In the genomic region with DNA sequence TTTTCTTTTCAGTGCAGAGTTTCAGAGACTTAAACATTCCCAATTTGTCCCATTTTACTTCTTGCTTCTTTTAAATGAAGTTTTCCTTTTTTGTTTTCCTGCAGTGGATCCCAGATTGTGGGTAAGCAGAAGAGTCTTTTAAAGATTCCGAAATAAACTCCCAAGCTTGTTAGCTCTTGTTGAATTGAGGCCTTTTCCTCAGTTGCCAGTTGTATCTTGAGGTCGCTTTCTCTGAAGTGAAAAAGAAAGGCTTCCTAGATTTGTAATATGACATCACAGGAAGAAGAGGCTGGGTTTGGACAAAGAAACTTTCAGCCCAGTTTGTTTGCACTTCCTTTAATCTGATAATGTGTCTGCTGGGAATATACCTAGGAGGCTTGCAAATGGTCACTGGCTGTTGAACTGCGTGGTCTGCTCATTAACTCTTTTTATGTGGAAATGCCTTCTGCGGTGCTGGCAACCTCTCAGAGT, we compare ENCODE assay signal across 8 cellular contexts. TPM values are rescaled to one million over a fixed set of nuclear protein-coding genes. Genes with fewer than 3 reads are reported as not detected.
DNase-seq lines count a peak whose midpoint lies in the region; ATAC-seq and TF ChIP-seq lines count a peak whose summit lies in the region.

A gene with protein sequence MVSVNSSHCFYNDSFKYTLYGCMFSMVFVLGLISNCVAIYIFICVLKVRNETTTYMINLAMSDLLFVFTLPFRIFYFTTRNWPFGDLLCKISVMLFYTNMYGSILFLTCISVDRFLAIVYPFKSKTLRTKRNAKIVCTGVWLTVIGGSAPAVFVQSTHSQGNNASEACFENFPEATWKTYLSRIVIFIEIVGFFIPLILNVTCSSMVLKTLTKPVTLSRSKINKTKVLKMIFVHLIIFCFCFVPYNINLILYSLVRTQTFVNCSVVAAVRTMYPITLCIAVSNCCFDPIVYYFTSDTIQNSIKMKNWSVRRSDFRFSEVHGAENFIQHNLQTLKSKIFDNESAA (minus strand): TSS at position 233 of the 471 bp plus-strand sequence. CDS start 690 bp downstream, outside the sequence.

- no peaks in the 10 kb centered on the region for H3K9me3 ChIP-seq in IMR-90 (ENCODE audit: control insufficient read depth, insufficient read depth, low read length)
- H3K9me3 ChIP-seq in iPS-15b (ENCODE audit: control insufficient read depth, insufficient read depth, low read length): no peaks in the 10 kb centered on the region

- H2AK9ac ChIP-seq in IMR-90 (replicated peaks; ENCODE audit: low read depth, low read length, poor library complexity): no peak within 1 kb of the TSS

- H3K4me3 ChIP-seq in IMR-90 (ENCODE audit: insufficient read depth, low read depth, low read length) (peak within 1 kb of the TSS; percentile 90), iPS-15b (ENCODE audit: low read depth, low read length) (peak within 1 kb of the TSS; percentile 37)

- H3K18ac ChIP-seq in IMR-90 (ENCODE audit: low read depth, low read length): peak within 1 kb of the TSS; percentile 58

- H3K27me3 ChIP-seq in IMR-90 (ENCODE audit: control insufficient read depth, insufficient read depth, low read length) (no peaks in the 10 kb centered on the region), iPS-15b (ENCODE audit: control insufficient read depth, insufficient read depth, low read length) (no peaks in the 10 kb centered on the region)

- H3K79me1 ChIP-seq in IMR-90 (ENCODE audit: low read depth in 1 of 2, low read length in 2 of 2): peaks cover 0 to 8% of the 10 kb centered on the region in 2 experiments; a peak in 3 of 4 replicates

- no peak within 1 kb of the TSS for H2BK20ac ChIP-seq in IMR-90 (ENCODE audit: low read depth, low read length)

- H3K9ac ChIP-seq in IMR-90 (ENCODE audit: low read depth, low read length) (peak within 1 kb of the TSS; percentile 76), iPS-15b (ENCODE audit: low read depth, low read length) (peak within 1 kb of the TSS; percentile 6)

- peak within 1 kb of the TSS; percentile 85 for H3K14ac ChIP-seq in IMR-90 (replicated peaks; ENCODE audit: low read depth, low read length)

- H4K91ac ChIP-seq in IMR-90 (ENCODE audit: insufficient read depth, low read depth, low read length): no peak within 1 kb of the TSS

- BruUV-seq in IMR-90 (replicated peaks; lab: Mats Ljungman, UMichigan): no TSS peak

- no peak for TF ChIP-seq RAD21 in IMR-90 (IDR thresholded peaks at IDR 0.05; ENCODE audit: low read length)

- peak within 1 kb of the TSS; percentile 20 to 69; a peak in 3 of 4 replicates for H4K8ac ChIP-seq in IMR-90 (ENCODE audit: low read depth in 2 of 2, low read length in 2 of 2)

- no peak for TF ChIP-seq POLR2A in IMR-90 (IDR thresholded peaks at IDR 0.05; ENCODE audit: low read depth, low read length)

- no peak within 1 kb of the TSS for H2BK15ac ChIP-seq in IMR-90 (ENCODE audit: low read depth, low read length)

- POLR2A ChIA-PET in IMR-90 (lab: Charles Lee; ENCODE audit: unreplicated experiment): interaction anchor here (1.2 kb wide), 1 partner anchor 15 kb away, joined by 5 read pairs; no protein-coding TSS in a partner anchor

- in situ Hi-C loops in ACHN (cut with HindIII; ENCODE audit: low pct_ligation_motif_present, low pct_unique_long_range_greater_than_20kb, low sequenced_read_pairs): no loop called here
- in situ Hi-C loops in IMR-90 (cut with MboI; ENCODE audit: low sequenced_read_pairs): no loop called here

- peak within 1 kb of the TSS; percentile 30; the same call in 1 of the 2 replicates for H3K4ac ChIP-seq in IMR-90 (ENCODE audit: low read depth, low read length)

- peak within 1 kb of the TSS; percentile 83; the same call in 1 of the 2 replicates for H3K27ac ChIP-seq in IMR-90 (ENCODE audit: insufficient read depth, low read length)

- H3K36me3 ChIP-seq in IMR-90 (ENCODE audit: control insufficient read depth, insufficient read depth, low read length): peaks cover 1% of the 10 kb centered on the region; the same call in 1 of the 2 replicates
- H3K36me3 ChIP-seq in iPS-15b (ENCODE audit: control insufficient read depth, insufficient read depth, low read length): peaks cover 2% of the 10 kb centered on the region

- CTCF ChIA-PET in IMR-90 (lab: Yijun Ruan, JAX): interaction anchor here (1.3 kb wide), 1 partner anchor 167 kb away, joined by 3 read pairs; no protein-coding TSS in a partner anchor

- dilution Hi-C loops in IMR-90 (cut with HindIII; ENCODE audit: low sequenced_read_pairs, unreplicated experiment): no loop called here

- peak within 1 kb of the TSS; percentile 66 for H2BK5ac ChIP-seq in IMR-90 (ENCODE audit: low read depth, low read length, poor library complexity, severe bottlenecking)

- intact Hi-C loops in IMR-90 (cut with micrococcal nuclease): loop anchor here (1.0 to 5.0 kb wide), 2 partner anchors 33 to 169 kb away; no protein-coding TSS in a partner anchor

- no peak within 1 kb of the TSS for H2AK5ac ChIP-seq in IMR-90 (ENCODE audit: low read depth, low read length)

- peak within 1 kb of the TSS; percentile 82 for H3K23ac ChIP-seq in IMR-90 (ENCODE audit: low read depth, low read length)

- peak; percentile 77 for ATAC-seq in IMR-90 (ENCODE audit: low read depth)
- no peak for ATAC-seq in HG02973 (IDR thresholded peaks at IDR 0.05; ENCODE audit: unreplicated experiment)
- no peak for ATAC-seq in GM19463 (IDR thresholded peaks at IDR 0.05; ENCODE audit: unreplicated experiment)

- H3K9me1 ChIP-seq in IMR-90 (ENCODE audit: insufficient read depth, low read length): no peaks in the 10 kb centered on the region

- peak within 1 kb of the TSS; percentile 30; the same call in 1 of the 2 replicates for H2BK120ac ChIP-seq in IMR-90 (ENCODE audit: low read depth, low read length)

- peak within 1 kb of the TSS; percentile 99 for H3K4me2 ChIP-seq in IMR-90 (ENCODE audit: low read depth, low read length)

- DNase-seq in ACHN (peak; percentile 60), IMR-90 (peak; percentile 73), astrocyte of the hippocampus (ENCODE audit: low read depth, low spot score) (peak; percentile 57), renal cortical epithelial cell (ENCODE audit: low read depth) (peak; percentile 89), GM20000 (ENCODE audit: low spot score) (no peak)

- peak within 1 kb of the TSS; percentile 63; the same call in 1 of the 2 replicates for H3K56ac ChIP-seq in IMR-90 (ENCODE audit: extremely low read depth, insufficient read depth, low read length)

- no peaks in the 10 kb centered on the region for H3K4me1 ChIP-seq in IMR-90 (ENCODE audit: control insufficient read depth, insufficient read depth, low read length)
- peaks cover 5% of the 10 kb centered on the region for H3K4me1 ChIP-seq in iPS-15b (ENCODE audit: control insufficient read depth, insufficient read depth, low read length)

- H2AFZ ChIP-seq in IMR-90 (replicated peaks; ENCODE audit: low read length, poor library complexity): no peak within 1 kb of the TSS

- H4K20me1 ChIP-seq in IMR-90 (ENCODE audit: insufficient read depth, low read length): no peaks in the 10 kb centered on the region

- peak within 1 kb of the TSS; percentile 52 for H4K5ac ChIP-seq in IMR-90 (ENCODE audit: low read depth, low read length)

- 20% methylated on average over 1 of the region's 4 CpGs; no CpG with 5 or more reads in 1 of the 2 experiments for WGBS in IMR-90 (ENCODE audit: extremely low coverage in 2 of 2, insufficient read length in 1 of 2), 2 experiments

- no peak for TF ChIP-seq CTCF in IMR-90 (conservative IDR thresholded peaks at IDR 0.05; ENCODE audit: low read depth, low read length)
- no peak for TF ChIP-seq CTCF in GM20000 (IDR thresholded peaks at IDR 0.05; ENCODE audit: extremely low read depth, missing control alignments)

TF ChIP-seq in IMR-90, 13 proteins besides CTCF, POLR2A, EP300 and RAD21:
- TF ChIP-seq MAZ (IDR thresholded peaks at IDR 0.05; ENCODE audit: borderline replicate concordance, low read depth, low read length) (no peak), RFX5 (IDR thresholded peaks at IDR 0.05; ENCODE audit: low read depth, low read length) (no peak), USF2 (IDR thresholded peaks at IDR 0.05; ENCODE audit: low read depth, low read length) (no peak), FOS (IDR thresholded peaks at IDR 0.05; ENCODE audit: low read depth, low read length) (no peak), MXI1 (IDR thresholded peaks at IDR 0.05; ENCODE audit: borderline replicate concordance, low read depth, low read length) (no peak), CEBPB (IDR thresholded peaks at IDR 0.05; ENCODE audit: low read depth, low read length) (no peak), BHLHE40 (IDR thresholded peaks at IDR 0.05; ENCODE audit: low read depth, low read length) (no peak), MAFK (IDR thresholded peaks at IDR 0.05; ENCODE audit: low read depth, low read length) (no peak), CHD1 (IDR thresholded peaks at IDR 0.05; ENCODE audit: low read depth, low read length) (no peak), NFE2L2 (IDR thresholded peaks at IDR 0.05; ENCODE audit: low read depth, low read length) (no peak), RCOR1 (IDR thresholded peaks at IDR 0.05; ENCODE audit: insufficient replicate concordance, low read length) (no peak), SMC3 (IDR thresholded peaks at IDR 0.05; ENCODE audit: low read depth, low read length) (no peak)
- TF ChIP-seq, protein P1, sequence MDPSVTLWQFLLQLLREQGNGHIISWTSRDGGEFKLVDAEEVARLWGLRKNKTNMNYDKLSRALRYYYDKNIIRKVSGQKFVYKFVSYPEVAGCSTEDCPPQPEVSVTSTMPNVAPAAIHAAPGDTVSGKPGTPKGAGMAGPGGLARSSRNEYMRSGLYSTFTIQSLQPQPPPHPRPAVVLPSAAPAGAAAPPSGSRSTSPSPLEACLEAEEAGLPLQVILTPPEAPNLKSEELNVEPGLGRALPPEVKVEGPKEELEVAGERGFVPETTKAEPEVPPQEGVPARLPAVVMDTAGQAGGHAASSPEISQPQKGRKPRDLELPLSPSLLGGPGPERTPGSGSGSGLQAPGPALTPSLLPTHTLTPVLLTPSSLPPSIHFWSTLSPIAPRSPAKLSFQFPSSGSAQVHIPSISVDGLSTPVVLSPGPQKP (IDR thresholded peaks at IDR 0.05; ENCODE audit: borderline replicate concordance, low read depth, low read length): no peak

RNA-seq across cellular contexts. Expression of the gene that starts here (rescaled TPM):
- total RNA-seq in IMR-90 (2012; rRNA removed) (1.4 and 4.4 TPM in 2 replicates), renal cortical epithelial cell (6.9 and 14.2 TPM in 2 replicates)
- 0.99 and 2.0 TPM in 2 replicates for polyA plus RNA-seq in IMR-90 (2012; rRNA removed)
- 0.14 and 0.45 TPM in 2 replicates for polyA plus RNA-seq in IMR-90 (2012; cell fraction: cytosol; rRNA removed)
- polyA plus RNA-seq in IMR-90 (2012; cell fraction: nucleus; rRNA removed; ENCODE audit: low replicate concordance): 0.04 and 1.5 TPM in 2 replicates
